In the genomic region with DNA sequence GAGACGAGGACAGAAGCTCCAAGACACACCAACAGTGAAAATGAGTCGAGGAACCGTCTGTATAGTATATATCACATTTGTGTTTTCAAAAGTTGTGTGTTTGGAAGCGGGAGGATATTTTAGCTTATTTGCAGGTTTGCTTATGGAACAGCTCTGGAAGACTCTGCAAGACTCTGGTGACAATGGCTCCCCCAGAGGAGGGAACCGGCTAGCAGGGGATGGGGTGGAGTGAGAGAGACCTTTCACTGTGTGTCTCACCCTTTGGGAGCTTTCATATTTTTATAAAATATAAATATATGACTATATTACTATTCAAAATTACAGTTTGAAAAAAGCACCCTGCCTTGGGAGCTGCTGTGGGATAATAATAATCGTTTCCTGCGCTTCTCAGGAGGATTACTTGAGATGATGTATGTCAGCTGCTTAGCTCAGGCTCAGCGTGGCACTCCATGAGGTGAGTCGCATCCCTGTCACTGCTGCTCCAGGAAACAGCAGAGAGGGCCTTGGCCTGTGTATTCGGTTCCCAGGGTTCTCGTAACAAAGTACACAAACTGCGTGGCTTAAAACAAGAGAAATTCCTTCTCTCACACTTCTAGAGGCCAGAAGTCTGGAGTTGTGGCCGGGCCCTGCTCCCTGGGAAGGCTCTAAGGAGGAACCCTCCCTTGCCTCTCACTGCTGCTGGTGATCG, we compare ENCODE assay signal across 13 cellular contexts.
DNase-seq lines count a peak whose midpoint lies in the region; ATAC-seq and TF ChIP-seq lines count a peak whose summit lies in the region.
"Had no signal": no experiment of that assay in that cellular context is flagged by ENCODE, and none has a peak within 500 bp of the region (broad histone marks: within the 10 kb centered on the region; RNA-seq: fewer than 3 reads in every experiment).

No MANE protein-coding gene starts in this region.

- H3K4me1 ChIP-seq in osteoblast (ENCODE audit: insufficient read depth, low read length): peaks cover 8% of the 10 kb centered on the region

- H3K79me2 ChIP-seq in osteoblast (ENCODE audit: insufficient read depth, low read length): no peaks in the 10 kb centered on the region

- DNase-seq in GM03348 (ENCODE audit: low spot score) (peak; percentile 29), M059J (ENCODE audit: low read depth) (peak; percentile 83), chondrocyte (ENCODE audit: low spot score) (no peak), osteoblast (ENCODE audit: insufficient read length, low spot score, missing footprints) (no peak), DMS153 treated with DMSO at 0.1 percent for 48 hours (lab: John Stamatoyannopoulos, UW; ENCODE audit: unreplicated experiment) (no peak), NOMO-1 (lab: John Stamatoyannopoulos, UW; ENCODE audit: unreplicated experiment in 2 of 2) (no peak)
- no peak for DNase-seq in activated naive CD4-positive, alpha-beta T cell treated with anti-CD3 and anti-CD28 coated beads, Interleukin-2, amount 50 U/mL, for 16 hours
- DNase-seq: activated T-cell treated with anti-CD3 and anti-CD28 coated beads for 4 hours; anterior cingulate cortex; effector memory CD4-positive, alpha-beta T cell; SHP77 had no signal

- no peak overlapping the region for H3K4me2 ChIP-seq in osteoblast (ENCODE audit: insufficient read depth, low read length)

- H4K20me1 ChIP-seq in osteoblast (ENCODE audit: insufficient read depth, low read length): no peaks in the 10 kb centered on the region

- peaks cover 2% of the 10 kb centered on the region for H3K9me3 Mint-ChIP-seq in chondrocyte (ENCODE audit: low read depth)

- H2AFZ ChIP-seq in osteoblast (ENCODE audit: low read length): no peak overlapping the region

- TF ChIP-seq CTCF in chondrocyte (IDR thresholded peaks at IDR 0.05) (peak; percentile 28), osteoblast (IDR thresholded peaks at IDR 0.05; ENCODE audit: extremely low read depth, low read depth, low read length) (peak; percentile 7)

- H3K27me3 ChIP-seq in osteoblast (ENCODE audit: insufficient read depth, low read length): peaks cover 23% of the 10 kb centered on the region
- H3K27me3 ChIP-seq: suprapubic skin had no signal

- no peaks in the 10 kb centered on the region for H3K36me3 ChIP-seq in osteoblast (ENCODE audit: insufficient read depth, low read length)
- H3K36me3 ChIP-seq: suprapubic skin had no signal

- H3K4me3 ChIP-seq in osteoblast (ENCODE audit: insufficient read depth, low read length): no peak overlapping the region
- H3K4me3 ChIP-seq: suprapubic skin had no signal

- peak overlapping the region; percentile 27 for H3K27ac ChIP-seq in osteoblast (ENCODE audit: low read depth, low read length)

- ATAC-seq in GM19455 (IDR thresholded peaks at IDR 0.05; ENCODE audit: unreplicated experiment): no peak

- no peak overlapping the region for H3K27ac Mint-ChIP-seq in chondrocyte (ENCODE audit: unreplicated experiment)

- H3K4me3 Mint-ChIP-seq in chondrocyte (ENCODE audit: unreplicated experiment): no peak overlapping the region

- peaks cover 2% of the 10 kb centered on the region for H3K36me3 Mint-ChIP-seq in chondrocyte (ENCODE audit: low read depth)

- no peaks in the 10 kb centered on the region for H3K27me3 Mint-ChIP-seq in chondrocyte (ENCODE audit: low read depth)

- H3K9me3 ChIP-seq in osteoblast (ENCODE audit: low read depth, low read length): no peaks in the 10 kb centered on the region
- H3K9me3 ChIP-seq: suprapubic skin had no signal

- peaks cover 27% of the 10 kb centered on the region for H3K4me1 Mint-ChIP-seq in chondrocyte (ENCODE audit: low read depth)

Comparison
In these comparisons a context has a peak if more than half of its experiments do, and no peak if none do; other contexts are left out.
1. DNase-seq: peak in GM03348 (single experiment) and M059J (single experiment); none in chondrocyte (single experiment), osteoblast (single experiment), DMS153 treated with DMSO at 0.1 percent for 48 hours (single experiment), activated naive CD4-positive, alpha-beta T cell treated with anti-CD3 and anti-CD28 coated beads, Interleukin-2, amount 50 U/mL, for 16 hours (single experiment) and NOMO-1 (0 of 2).